In genomic region chr11:104965735-104966134, GRCh38 we compare ENCODE assay signal across 18 cellular contexts. TPM values are rescaled to one million over a fixed set of nuclear protein-coding genes. Genes with fewer than 3 reads are reported as not detected.
DNase-seq lines count a peak whose midpoint lies in the region; FAIRE-seq and TF ChIP-seq lines count a peak whose summit lies in the region.
"Had no signal": no experiment of that assay in that cellular context is flagged by ENCODE, and none has a peak within 500 bp of the region (broad histone marks: within the 10 kb centered on the region; RNA-seq: fewer than 3 reads in every experiment).

No MANE protein-coding gene starts in this region.

- H3K4me1 ChIP-seq in endothelial cell of umbilical vein (ENCODE audit: control insufficient read depth, extremely low read depth, insufficient read depth, low read length) = peaks cover 20% of the 10 kb centered on the region

- dilution Hi-C loops in endothelial cell of umbilical vein (cut with MboI; ENCODE audit: extremely low pct_ligation_motif_present, low sequenced_read_pairs) = no loop called here

- BruUV-seq in endothelial cell of umbilical vein (replicated peaks; lab: Mats Ljungman, UMichigan) = no TSS peak

- no peak overlapping the region for H3K27ac ChIP-seq in endothelial cell of umbilical vein (ENCODE audit: insufficient read depth, low read depth, low read length)
- H3K27ac ChIP-seq: sigmoid colon had no signal

- H3K9me1 ChIP-seq in endothelial cell of umbilical vein (replicated peaks; ENCODE audit: control insufficient read depth, extremely low read depth, insufficient read depth, low read length) = no peaks in the 10 kb centered on the region

- peak overlapping the region; percentile 2 for H3K4me3 Mint-ChIP-seq in T-helper 2 cell treated with Interferon-gamma antibody and Interleukin-4, amounts not matched to agents 5 μg/mL and 100 μg/mL, for 36 hours
- no peak overlapping the region for H3K4me3 Mint-ChIP-seq in progenitor cell of endocrine pancreas (ENCODE audit: low read depth)

- peaks cover 52% of the 10 kb centered on the region for H3K36me3 Mint-ChIP-seq in T-helper 2 cell treated with Interferon-gamma antibody and Interleukin-4, amounts not matched to agents 5 μg/mL and 100 μg/mL, for 36 hours (ENCODE audit: low read depth)
- H3K36me3 Mint-ChIP-seq in progenitor cell of endocrine pancreas (ENCODE audit: insufficient read depth) = no peaks in the 10 kb centered on the region

- peaks cover 59% of the 10 kb centered on the region for H3K79me2 ChIP-seq in endothelial cell of umbilical vein (ENCODE audit: control insufficient read depth, insufficient read depth, low read length)

- H3K9me3 Mint-ChIP-seq in T-helper 2 cell treated with Interferon-gamma antibody and Interleukin-4, amounts not matched to agents 5 μg/mL and 100 μg/mL, for 36 hours = peaks cover 17% of the 10 kb centered on the region
- peaks cover 19% of the 10 kb centered on the region for H3K9me3 Mint-ChIP-seq in progenitor cell of endocrine pancreas (ENCODE audit: low read depth)

- no peaks in the 10 kb centered on the region for H3K27me3 Mint-ChIP-seq in T-helper 2 cell treated with Interferon-gamma antibody and Interleukin-4, amounts not matched to agents 5 μg/mL and 100 μg/mL, for 36 hours (ENCODE audit: low read depth)
- H3K27me3 Mint-ChIP-seq in progenitor cell of endocrine pancreas = no peaks in the 10 kb centered on the region

- FAIRE-seq in endothelial cell of umbilical vein (lab: Jason Lieb, UNC) = no peak
- FAIRE-seq: H1 had no signal

- TF ChIP-seq POLR2A in endothelial cell of umbilical vein (IDR thresholded peaks at IDR 0.05; ENCODE audit: low read depth, low read length) = no peak

- no peak overlapping the region for H3K27ac Mint-ChIP-seq in T-helper 2 cell treated with Interferon-gamma antibody and Interleukin-4, amounts not matched to agents 5 μg/mL and 100 μg/mL, for 36 hours
- peak overlapping the region; percentile 76 for H3K27ac Mint-ChIP-seq in progenitor cell of endocrine pancreas

- H2AFZ ChIP-seq in endothelial cell of umbilical vein (ENCODE audit: low read depth, low read length) = no peak overlapping the region

- H3K4me2 ChIP-seq in endothelial cell of umbilical vein (ENCODE audit: insufficient read depth, low read length) = peak overlapping the region; percentile 95

- CTCF ChIA-PET in endothelial cell of umbilical vein (lab: Charles Lee) = no interaction called here

- no peaks in the 10 kb centered on the region for H3K9me3 ChIP-seq in endothelial cell of umbilical vein (replicated peaks; ENCODE audit: control insufficient read depth, insufficient read depth, low read length)
- H3K9me3 ChIP-seq: sigmoid colon had no signal

- POLR2A ChIA-PET in endothelial cell of umbilical vein (lab: Charles Lee) = no interaction called here

- H3K9ac ChIP-seq in endothelial cell of umbilical vein (replicated peaks; ENCODE audit: extremely low read depth, insufficient read depth, low read length) = no peak overlapping the region

- peaks cover 23% of the 10 kb centered on the region for H3K4me1 Mint-ChIP-seq in T-helper 2 cell treated with Interferon-gamma antibody and Interleukin-4, amounts not matched to agents 5 μg/mL and 100 μg/mL, for 36 hours (ENCODE audit: low read depth)
- peaks cover 24% of the 10 kb centered on the region for H3K4me1 Mint-ChIP-seq in progenitor cell of endocrine pancreas (ENCODE audit: low read depth)

- H4K20me1 ChIP-seq in endothelial cell of umbilical vein (replicated peaks; ENCODE audit: control insufficient read depth, extremely low read depth, insufficient read depth, low read length) = no peaks in the 10 kb centered on the region

- intact Hi-C loops in endothelial cell of umbilical vein (cut with micrococcal nuclease) = loop anchor here (2.0 to 10.0 kb wide), 4 partner anchors 15 to 609 kb away; no protein-coding TSS in a partner anchor

- no peaks in the 10 kb centered on the region for H3K27me3 ChIP-seq in endothelial cell of umbilical vein (ENCODE audit: control insufficient read depth in 2 of 2, insufficient read depth in 2 of 2, low read length in 2 of 2)
- H3K27me3 ChIP-seq: sigmoid colon had no signal

- TF ChIP-seq CTCF in WI38 (IDR thresholded peaks at IDR 0.05; ENCODE audit: low read depth, low read length) (no peak), endothelial cell of umbilical vein (IDR thresholded peaks at IDR 0.05; ENCODE audit: extremely low read depth in 1 of 2, insufficient read depth in 1 of 2, low read depth in 1 of 2, low read length in 2 of 2) (no peak), progenitor cell of endocrine pancreas (IDR thresholded peaks at IDR 0.05; ENCODE audit: unreplicated experiment) (no peak)

- peaks cover 2 to 3% of the 10 kb centered on the region in 2 experiments for H3K36me3 ChIP-seq in endothelial cell of umbilical vein (ENCODE audit: control insufficient read depth in 2 of 2, extremely low read depth in 1 of 2, insufficient read depth in 2 of 2, low read length in 2 of 2)
- H3K36me3 ChIP-seq: sigmoid colon had no signal

- H3K4me3 ChIP-seq in WI38 (ENCODE audit: low read depth, low read length) (peak overlapping the region; percentile 62), endothelial cell of umbilical vein (replicated peaks in 1 of 3; ENCODE audit: insufficient read depth in 1 of 3, low read depth in 1 of 3, low read length in 3 of 3) (no peak overlapping the region)

- no peak for DNase-seq in T-helper 2 cell treated with Interferon-gamma antibody and Interleukin-4, amounts not matched to agents 5 μg/mL and 100 μg/mL, for 36 hours (ENCODE audit: low spot score)
- DNase-seq in T-helper 2 cell (no peak), endothelial cell of umbilical vein (ENCODE audit: low read depth, low spot score) (no peak), progenitor cell of endocrine pancreas (ENCODE audit: low spot score, unreplicated experiment) (no peak), SKM-1 (lab: John Stamatoyannopoulos, UW; ENCODE audit: unreplicated experiment) (no peak), GM19238 (ENCODE audit: insufficient read length, low spot score) (no peak), SHP77 treated with DMSO at 0.1 percent for 48 hours (lab: John Stamatoyannopoulos, UW) (no peak)
- DNase-seq: 8988T; activated CD4-positive, alpha-beta T cell treated with anti-CD3 and anti-CD28 coated beads, Interleukin-2, amount 50 U/mL, for 48 hours; KBM-7; left ventricle myocardium superior; NCI-H146; NCI-H524; sigmoid colon; SW 1271 had no signal

TF ChIP-seq in endothelial cell of umbilical vein, 7 proteins besides CTCF, POLR2A, EP300 and RAD21:
- TF ChIP-seq FOS (IDR thresholded peaks at IDR 0.05; ENCODE audit: borderline replicate concordance, insufficient read depth, low read length) (no peak), EZH2 (IDR thresholded peaks at IDR 0.05; ENCODE audit: borderline replicate concordance, low read depth, low read length, severe bottlenecking) (no peak), JUN (IDR thresholded peaks at IDR 0.05; ENCODE audit: borderline replicate concordance, insufficient read depth, insufficient read length, low read depth) (no peak), MAX (IDR thresholded peaks at IDR 0.05; ENCODE audit: insufficient read depth, insufficient read length) (no peak), POLR2AphosphoS5 (IDR thresholded peaks at IDR 0.05; ENCODE audit: insufficient read depth, low read depth, low read length) (no peak), GATA2 (IDR thresholded peaks at IDR 0.05; ENCODE audit: insufficient read depth, insufficient read length, low read depth, low read length) (no peak), MYC (IDR thresholded peaks at IDR 0.05; ENCODE audit: low read depth, low read length) (no peak)

RNA-seq across cellular contexts. Expression of gene CASP4, which starts 2.6 kb away (rescaled TPM):
- total RNA-seq in endothelial cell of umbilical vein (77.4 and 83.1 TPM in 2 replicates), progenitor cell of endocrine pancreas (0.98 TPM in 1 of 2 replicates, not detected in the other)
- polyA plus RNA-seq in endothelial cell of umbilical vein = 85.4 and 89.1 TPM in 2 replicates
- 120 and 122 TPM in 2 replicates for polyA plus RNA-seq in endothelial cell of umbilical vein (2011; cell fraction: cytosol; rRNA removed)
- 81.4 and 150 TPM in 2 replicates for polyA plus RNA-seq in endothelial cell of umbilical vein (2011; cell fraction: nucleus; rRNA removed)
- 116 and 155 TPM in 2 replicates for polyA plus RNA-seq in endothelial cell of umbilical vein (2012)
- 74.2 and 79.6 TPM in 2 replicates for polyA minus RNA-seq in endothelial cell of umbilical vein
- 25.9 TPM for polyA minus RNA-seq in endothelial cell of umbilical vein (2011; cell fraction: cytosol; rRNA and poly(A)+ RNA removed)
- 46.5 and 57.4 TPM in 2 replicates for polyA minus RNA-seq in endothelial cell of umbilical vein (2011; cell fraction: nucleus; rRNA and poly(A)+ RNA removed)
- total RNA-seq: H1 had no signal

RNA-seq across cellular contexts. Expression of gene CASP5, which starts 57.2 kb away (rescaled TPM):
- total RNA-seq in endothelial cell of umbilical vein (not detected in 2 replicates), progenitor cell of endocrine pancreas (not detected in 2 replicates)
- not detected in 2 replicates for polyA plus RNA-seq in endothelial cell of umbilical vein
- not detected in 2 replicates for polyA plus RNA-seq in endothelial cell of umbilical vein (2011; cell fraction: cytosol; rRNA removed)
- not detected in 2 replicates for polyA plus RNA-seq in endothelial cell of umbilical vein (2011; cell fraction: nucleus; rRNA removed)
- polyA plus RNA-seq in endothelial cell of umbilical vein (2012) = not detected in 2 replicates
- polyA minus RNA-seq in endothelial cell of umbilical vein = not detected in 2 replicates
- not detected for polyA minus RNA-seq in endothelial cell of umbilical vein (2011; cell fraction: cytosol; rRNA and poly(A)+ RNA removed)
- polyA minus RNA-seq in endothelial cell of umbilical vein (2011; cell fraction: nucleus; rRNA and poly(A)+ RNA removed) = not detected in 2 replicates
- total RNA-seq: cerebellum, H1, left ventricle myocardium superior, sigmoid colon had no signal
- polyA plus RNA-seq: H1 had no signal

Comparison
In these comparisons a context has a peak if more than half of its experiments do, and no peak if none do; other contexts are left out.
1. RNA of gene CASP4, which starts 2.6 kb away (total RNA-seq): 77.4 to 83.1 TPM in endothelial cell of umbilical vein; 0.98 TPM in progenitor cell of endocrine pancreas; every median in the first group is over 10 times any median in the second.